In the genomic region with DNA sequence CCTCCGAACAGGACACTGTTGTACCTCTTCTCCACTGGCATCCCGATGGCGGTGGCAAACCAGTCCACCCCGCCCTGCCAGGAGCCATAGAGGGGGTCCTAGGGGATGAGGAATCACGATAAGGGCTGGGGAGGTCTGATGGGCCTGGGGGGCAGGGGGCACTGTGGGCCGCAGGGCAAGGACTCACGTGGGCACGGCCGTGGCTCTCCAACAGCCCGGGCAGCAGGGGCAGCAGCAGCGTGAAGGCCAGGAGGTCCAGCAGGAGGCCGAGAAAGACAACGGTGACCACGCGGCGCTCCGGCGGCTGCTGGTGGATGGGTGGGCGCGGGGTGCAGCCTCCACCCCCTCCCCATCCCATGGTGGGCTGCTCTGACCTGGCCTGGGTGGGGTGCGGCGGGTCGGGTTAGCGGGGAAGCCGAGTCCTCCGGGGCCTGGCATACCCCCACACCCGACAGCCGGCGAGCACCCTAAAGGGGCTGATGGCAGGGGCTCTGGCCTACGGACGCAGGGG, we compare ENCODE assay signal across 1 cellular context.
A peak's percentile ranks its signal among the peaks of the same experiment; 100 is the strongest.
TF ChIP-seq lines count a peak whose summit lies in the region.

No MANE protein-coding gene starts in this region.

TF ChIP-seq in HepG2, 621 proteins besides CTCF, POLR2A, EP300 and RAD21 (continued from another document):
- TF ChIP-seq KDM3A (CRISPR knock-in tag; IDR thresholded peaks at IDR 0.05; ENCODE audit: low read depth) (no peak), ZSCAN22 (CRISPR knock-in tag; IDR thresholded peaks at IDR 0.05) (no peak), HMG20B (CRISPR knock-in tag; conservative IDR thresholded peaks at IDR 0.05) (no peak), ZFY (CRISPR knock-in tag; IDR thresholded peaks at IDR 0.05) (no peak), ZNF367 (CRISPR knock-in tag; IDR thresholded peaks at IDR 0.05; ENCODE audit: borderline replicate concordance) (no peak), SETDB1 (CRISPR knock-in tag; IDR thresholded peaks at IDR 0.05; ENCODE audit: borderline replicate concordance) (no peak), ZNF431 (CRISPR knock-in tag; IDR thresholded peaks at IDR 0.05; ENCODE audit: borderline replicate concordance, low read depth) (no peak), ZNF768 (CRISPR knock-in tag; IDR thresholded peaks at IDR 0.05) (0 out of 2 replicates have a peak, but pooled peaks have one; percentile 34)
- TF ChIP-seq, protein P1, sequence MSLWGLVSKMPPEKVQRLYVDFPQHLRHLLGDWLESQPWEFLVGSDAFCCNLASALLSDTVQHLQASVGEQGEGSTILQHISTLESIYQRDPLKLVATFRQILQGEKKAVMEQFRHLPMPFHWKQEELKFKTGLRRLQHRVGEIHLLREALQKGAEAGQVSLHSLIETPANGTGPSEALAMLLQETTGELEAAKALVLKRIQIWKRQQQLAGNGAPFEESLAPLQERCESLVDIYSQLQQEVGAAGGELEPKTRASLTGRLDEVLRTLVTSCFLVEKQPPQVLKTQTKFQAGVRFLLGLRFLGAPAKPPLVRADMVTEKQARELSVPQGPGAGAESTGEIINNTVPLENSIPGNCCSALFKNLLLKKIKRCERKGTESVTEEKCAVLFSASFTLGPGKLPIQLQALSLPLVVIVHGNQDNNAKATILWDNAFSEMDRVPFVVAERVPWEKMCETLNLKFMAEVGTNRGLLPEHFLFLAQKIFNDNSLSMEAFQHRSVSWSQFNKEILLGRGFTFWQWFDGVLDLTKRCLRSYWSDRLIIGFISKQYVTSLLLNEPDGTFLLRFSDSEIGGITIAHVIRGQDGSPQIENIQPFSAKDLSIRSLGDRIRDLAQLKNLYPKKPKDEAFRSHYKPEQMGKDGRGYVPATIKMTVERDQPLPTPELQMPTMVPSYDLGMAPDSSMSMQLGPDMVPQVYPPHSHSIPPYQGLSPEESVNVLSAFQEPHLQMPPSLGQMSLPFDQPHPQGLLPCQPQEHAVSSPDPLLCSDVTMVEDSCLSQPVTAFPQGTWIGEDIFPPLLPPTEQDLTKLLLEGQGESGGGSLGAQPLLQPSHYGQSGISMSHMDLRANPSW (CRISPR knock-in tag; IDR thresholded peaks at IDR 0.05; ENCODE audit: borderline replicate concordance): no peak
- TF ChIP-seq, protein P2, sequence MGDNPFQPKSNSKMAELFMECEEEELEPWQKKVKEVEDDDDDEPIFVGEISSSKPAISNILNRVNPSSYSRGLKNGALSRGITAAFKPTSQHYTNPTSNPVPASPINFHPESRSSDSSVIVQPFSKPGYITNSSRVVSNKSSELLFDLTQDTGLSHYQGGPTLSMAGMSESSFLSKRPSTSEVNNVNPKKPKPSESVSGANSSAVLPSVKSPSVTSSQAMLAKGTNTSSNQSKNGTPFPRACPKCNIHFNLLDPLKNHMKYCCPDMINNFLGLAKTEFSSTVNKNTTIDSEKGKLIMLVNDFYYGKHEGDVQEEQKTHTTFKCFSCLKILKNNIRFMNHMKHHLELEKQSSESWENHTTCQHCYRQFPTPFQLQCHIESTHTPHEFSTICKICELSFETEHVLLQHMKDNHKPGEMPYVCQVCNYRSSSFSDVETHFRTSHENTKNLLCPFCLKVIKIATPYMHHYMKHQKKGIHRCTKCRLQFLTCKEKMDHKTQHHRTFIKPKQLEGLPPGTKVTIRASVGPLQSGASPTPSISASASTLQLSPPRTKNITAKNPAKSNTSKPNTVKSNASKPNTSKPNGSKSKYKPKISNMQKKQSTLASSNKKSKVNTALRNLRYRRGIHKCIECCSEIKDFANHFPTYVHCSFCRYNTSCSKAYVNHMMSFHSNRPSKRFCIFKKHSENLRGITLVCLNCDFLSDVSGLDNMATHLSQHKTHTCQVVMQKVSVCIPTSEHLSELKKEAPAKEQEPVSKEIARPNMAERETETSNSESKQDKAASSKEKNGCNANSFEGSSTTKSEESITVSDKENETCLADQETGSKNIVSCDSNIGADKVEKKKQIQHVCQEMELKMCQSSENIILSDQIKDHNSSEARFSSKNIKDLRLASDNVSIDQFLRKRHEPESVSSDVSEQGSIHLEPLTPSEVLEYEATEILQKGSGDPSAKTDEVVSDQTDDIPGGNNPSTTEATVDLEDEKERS (CRISPR knock-in tag; IDR thresholded peaks at IDR 0.05): no peak
- TF ChIP-seq, protein P3, sequence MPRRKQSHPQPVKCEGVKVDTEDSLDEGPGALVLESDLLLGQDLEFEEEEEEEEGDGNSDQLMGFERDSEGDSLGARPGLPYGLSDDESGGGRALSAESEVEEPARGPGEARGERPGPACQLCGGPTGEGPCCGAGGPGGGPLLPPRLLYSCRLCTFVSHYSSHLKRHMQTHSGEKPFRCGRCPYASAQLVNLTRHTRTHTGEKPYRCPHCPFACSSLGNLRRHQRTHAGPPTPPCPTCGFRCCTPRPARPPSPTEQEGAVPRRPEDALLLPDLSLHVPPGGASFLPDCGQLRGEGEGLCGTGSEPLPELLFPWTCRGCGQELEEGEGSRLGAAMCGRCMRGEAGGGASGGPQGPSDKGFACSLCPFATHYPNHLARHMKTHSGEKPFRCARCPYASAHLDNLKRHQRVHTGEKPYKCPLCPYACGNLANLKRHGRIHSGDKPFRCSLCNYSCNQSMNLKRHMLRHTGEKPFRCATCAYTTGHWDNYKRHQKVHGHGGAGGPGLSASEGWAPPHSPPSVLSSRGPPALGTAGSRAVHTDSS (CRISPR knock-in tag; conservative IDR thresholded peaks at IDR 0.05): no peak
- TF ChIP-seq, protein P4, sequence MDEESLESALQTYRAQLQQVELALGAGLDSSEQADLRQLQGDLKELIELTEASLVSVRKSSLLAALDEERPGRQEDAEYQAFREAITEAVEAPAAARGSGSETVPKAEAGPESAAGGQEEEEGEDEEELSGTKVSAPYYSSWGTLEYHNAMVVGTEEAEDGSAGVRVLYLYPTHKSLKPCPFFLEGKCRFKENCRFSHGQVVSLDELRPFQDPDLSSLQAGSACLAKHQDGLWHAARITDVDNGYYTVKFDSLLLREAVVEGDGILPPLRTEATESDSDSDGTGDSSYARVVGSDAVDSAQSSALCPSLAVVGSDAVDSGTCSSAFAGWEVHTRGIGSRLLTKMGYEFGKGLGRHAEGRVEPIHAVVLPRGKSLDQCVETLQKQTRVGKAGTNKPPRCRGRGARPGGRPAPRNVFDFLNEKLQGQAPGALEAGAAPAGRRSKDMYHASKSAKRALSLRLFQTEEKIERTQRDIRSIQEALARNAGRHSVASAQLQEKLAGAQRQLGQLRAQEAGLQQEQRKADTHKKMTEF (CRISPR knock-in tag; IDR thresholded peaks at IDR 0.05): 0 out of 2 replicates have a peak, but pooled peaks have one; percentile 40
TF ChIP-seq in HepG2: peak in this region for 14.
